ENCODE assay signal across 18 cellular contexts in genomic region chr6:22668307-22668706, GRCh38.
"Had no signal": no experiment of that assay in that cellular context is flagged by ENCODE, and none has a peak within 500 bp of the region (broad histone marks: within the 10 kb centered on the region; RNA-seq: fewer than 3 reads in every experiment).

No MANE protein-coding gene starts in this region.

- H3K27me3 ChIP-seq: right lobe of liver had no signal

- ATAC-seq: activated CD8-positive, alpha-beta memory T cell treated with anti-CD3 and anti-CD28 coated beads, Interleukin-2, amount 10 ng/mL, durations not matched to agents 7 days and 5 days; activated T-cell treated with anti-CD3 and anti-CD28 coated beads, Interleukin-2, amount 50 U/mL, for 4 hours; lower lobe of right lung; naive thymus-derived CD8-positive, alpha-beta T cell had no signal

- H3K4me3 ChIP-seq: lower lobe of right lung, mucosa of descending colon, right lobe of liver had no signal

- H3K4me1 ChIP-seq: lower lobe of right lung, right lobe of liver had no signal

- H3K36me3 ChIP-seq: lower lobe of right lung, right lobe of liver had no signal

- DNase-seq: activated CD4-positive, alpha-beta T cell treated with anti-CD3 and anti-CD28 coated beads for 1 hour; activated CD4-positive, alpha-beta T cell treated with anti-CD3 and anti-CD28 coated beads, Interleukin-2, amount 50 U/mL, for 48 hours; activated CD8-positive, alpha-beta memory T cell treated with anti-CD3 and anti-CD28 coated beads, Interleukin-2, amount 10 ng/mL, durations not matched to agents 7 days and 5 days; activated gamma-delta T cell; activated T-cell treated with anti-CD3 and anti-CD28 coated beads, Interleukin-2, amount 50 U/mL, for 4 hours; central memory CD4-positive, alpha-beta T cell; effector memory CD4-positive, alpha-beta T cell; hippocampal formation; kidney glomerular epithelial cell; lower lobe of right lung; mucosa of descending colon; naive thymus-derived CD8-positive, alpha-beta T cell; nucleus accumbens; right lobe of liver; stimulated activated CD4-positive, alpha-beta T cell treated with anti-CD3 and anti-CD28 coated beads, Interleukin-12 subunit alpha, Interleukin-12 subunit beta, amount 100 ng/mL, for 4 hours; stimulated activated naive CD4-positive, alpha-beta T cell treated with Interleukin-2 at 50 U/mL for 16 hours; T-helper 9 cell; trophoblast cell had no signal

- H3K27ac ChIP-seq: lower lobe of right lung, right lobe of liver had no signal

- H3K9me3 ChIP-seq: lower lobe of right lung, mucosa of descending colon, right lobe of liver had no signal
